In genomic region chr2:6866239-6866745, GRCh38 we compare ENCODE assay signal across 8 cellular contexts. TPM values are rescaled to one million over a fixed set of nuclear protein-coding genes. Genes with fewer than 3 reads are reported as not detected.
DNase-seq lines count a peak whose midpoint lies in the region; ATAC-seq lines count a peak whose summit lies in the region.

No MANE protein-coding gene starts in this region.

- H3K4me1 ChIP-seq in iPS-15b (ENCODE audit: control insufficient read depth, insufficient read depth, low read length) (peaks cover 3% of the 10 kb centered on the region), skeletal muscle satellite cell (ENCODE audit: control insufficient read depth, insufficient read depth, low read length) (peaks cover 8% of the 10 kb centered on the region)

- H3K4me1 Mint-ChIP-seq in activated naive CD8-positive, alpha-beta T cell treated with anti-CD3 and anti-CD28 coated beads, Interleukin-2, amount 50 U/mL, for 24 hours = peaks cover 16% of the 10 kb centered on the region

- H3K27me3 ChIP-seq in iPS-15b (ENCODE audit: control insufficient read depth, insufficient read depth, low read length) (peaks cover 38% of the 10 kb centered on the region), skeletal muscle satellite cell (ENCODE audit: control insufficient read depth, insufficient read depth, low read length) (peaks cover 41% of the 10 kb centered on the region)

- H3K27ac Mint-ChIP-seq in activated naive CD8-positive, alpha-beta T cell treated with anti-CD3 and anti-CD28 coated beads, Interleukin-2, amount 50 U/mL, for 24 hours = peak overlapping the region; percentile 94

- ATAC-seq in GM19035 (IDR thresholded peaks at IDR 0.05; ENCODE audit: unreplicated experiment) = peak; percentile 27
- ATAC-seq in HG03432 (IDR thresholded peaks at IDR 0.05; ENCODE audit: unreplicated experiment) = peak; percentile 38
- ATAC-seq in activated naive CD8-positive, alpha-beta T cell treated with anti-CD3 and anti-CD28 coated beads, Interleukin-2, amount 50 U/mL, for 24 hours = peak; percentile 46

- H3K36me3 ChIP-seq in iPS-15b (ENCODE audit: control insufficient read depth, insufficient read depth, low read length) = no peaks in the 10 kb centered on the region
- H3K36me3 ChIP-seq in skeletal muscle satellite cell (ENCODE audit: insufficient read depth, low read length) = no peaks in the 10 kb centered on the region

- peaks cover 2% of the 10 kb centered on the region for H3K27me3 Mint-ChIP-seq in activated naive CD8-positive, alpha-beta T cell treated with anti-CD3 and anti-CD28 coated beads, Interleukin-2, amount 50 U/mL, for 24 hours

- H3K9ac ChIP-seq in iPS-15b (ENCODE audit: low read depth, low read length) (peak overlapping the region; percentile 24), skeletal muscle satellite cell (ENCODE audit: low read depth, low read length) (no peak overlapping the region)

- peak overlapping the region; percentile 84 for H3K4me2 ChIP-seq in skeletal muscle satellite cell (ENCODE audit: low read length)

- H3K9me3 ChIP-seq in iPS-15b (ENCODE audit: control insufficient read depth, insufficient read depth, low read length) (no peaks in the 10 kb centered on the region), skeletal muscle satellite cell (replicated peaks; ENCODE audit: low read length) (no peaks in the 10 kb centered on the region)

- H3K36me3 Mint-ChIP-seq in activated naive CD8-positive, alpha-beta T cell treated with anti-CD3 and anti-CD28 coated beads, Interleukin-2, amount 50 U/mL, for 24 hours (ENCODE audit: low read depth) = peaks cover 18% of the 10 kb centered on the region

- H3K4me3 Mint-ChIP-seq in activated naive CD8-positive, alpha-beta T cell treated with anti-CD3 and anti-CD28 coated beads, Interleukin-2, amount 50 U/mL, for 24 hours = peak overlapping the region; percentile 90

- DNase-seq in COLO829 (ENCODE audit: low spot score) (peak; percentile 49), NCI-H748 treated with DMSO at 0.1 percent for 48 hours (lab: John Stamatoyannopoulos, UW) (peak; percentile 70), GF-D8 (lab: John Stamatoyannopoulos, UW) (no peak)
- DNase-seq in activated naive CD8-positive, alpha-beta T cell treated with anti-CD3 and anti-CD28 coated beads, Interleukin-2, amount 50 U/mL, for 24 hours = peak; percentile 29

- peaks cover 5% of the 10 kb centered on the region for H3K9me3 Mint-ChIP-seq in activated naive CD8-positive, alpha-beta T cell treated with anti-CD3 and anti-CD28 coated beads, Interleukin-2, amount 50 U/mL, for 24 hours

- peak overlapping the region; percentile 84 for H3K4me3 ChIP-seq in iPS-15b (ENCODE audit: low read depth, low read length)
- H3K4me3 ChIP-seq in skeletal muscle satellite cell (ENCODE audit: low read length) = peak overlapping the region; percentile 75

RNA-seq across cellular contexts. Expression of gene CMPK2, which starts 0.6 kb away (rescaled TPM):
- 0.44 and 1.0 TPM in 2 replicates for total RNA-seq in skeletal muscle satellite cell (2012; rRNA removed)

RNA-seq across cellular contexts. Expression of gene RSAD2, which starts 11.3 kb away (rescaled TPM):
- total RNA-seq in skeletal muscle satellite cell (2012; rRNA removed) = 0.25 and 0.66 TPM in 2 replicates

RNA-seq across cellular contexts. Expression of gene RNF144A, which starts 50.9 kb away (rescaled TPM):
- total RNA-seq in skeletal muscle satellite cell (2012; rRNA removed) = 6.3 and 13.7 TPM in 2 replicates
